In the genomic region with DNA sequence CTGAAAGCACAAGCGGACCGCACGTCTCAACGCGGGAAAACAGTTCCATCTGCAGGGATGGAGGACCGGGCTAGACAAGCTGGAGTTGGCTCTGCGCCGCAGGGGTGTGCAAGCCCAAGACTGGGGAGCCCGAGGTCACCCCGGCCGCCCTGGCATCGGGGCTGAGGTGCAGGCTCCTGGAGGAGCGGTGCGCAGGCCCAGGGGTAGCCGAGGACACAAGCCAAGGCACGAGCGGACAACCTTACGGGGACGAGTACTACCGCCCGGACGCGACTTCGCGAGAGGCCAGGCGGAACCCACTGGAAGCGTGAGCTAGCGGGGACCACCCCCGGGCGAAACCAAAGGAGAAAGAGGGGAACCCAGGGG, we compare ENCODE assay signal across 8 cellular contexts. TPM values are rescaled to one million over a fixed set of nuclear protein-coding genes. Genes with fewer than 3 reads are reported as not detected.
A peak's percentile ranks its signal among the peaks of the same experiment; 100 is the strongest.
DNase-seq lines count a peak whose midpoint lies in the region; ATAC-seq and TF ChIP-seq lines count a peak whose summit lies in the region.
"Not testable (repeated sequence)": the region's sequence is repeated elsewhere in the genome, so short reads cannot be mapped to it uniquely, and the experiment has no call there.

No MANE protein-coding gene starts in this region.

- H3K27me3 Mint-ChIP-seq in CD4-positive, alpha-beta memory T cell; activated naive CD4-positive, alpha-beta T cell treated with anti-CD3 and anti-CD28 coated beads, Interleukin-2, amount 50 U/mL, for 24 hours: not testable (repeated sequence)

- H3K9me3 Mint-ChIP-seq in CD4-positive, alpha-beta memory T cell; activated naive CD4-positive, alpha-beta T cell treated with anti-CD3 and anti-CD28 coated beads, Interleukin-2, amount 50 U/mL, for 24 hours: not testable (repeated sequence)

- peak overlapping the region; percentile 82 for H3K4me2 ChIP-seq in PC-9

- ATAC-seq in GM19455 (IDR thresholded peaks at IDR 0.05; ENCODE audit: unreplicated experiment) = peak; percentile 62
- peak; percentile 48 for ATAC-seq in HG03159 (IDR thresholded peaks at IDR 0.05; ENCODE audit: unreplicated experiment)

- peaks cover 13% of the 10 kb centered on the region for H4K20me1 ChIP-seq in PC-9 (ENCODE audit: insufficient read depth)

- H3F3A ChIP-seq in PC-9 (ENCODE audit: insufficient read depth, low read depth) = not testable (repeated sequence)

- H3K27ac Mint-ChIP-seq in CD4-positive, alpha-beta memory T cell = peak overlapping the region; percentile 60 to 96 (median 94)
- H3K27ac Mint-ChIP-seq in activated naive CD4-positive, alpha-beta T cell treated with anti-CD3 and anti-CD28 coated beads, Interleukin-2, amount 50 U/mL, for 24 hours = peak overlapping the region; percentile 85

- not testable (repeated sequence) for DNase-seq in CD4-positive, alpha-beta memory T cell
- peak in 1 of 2 experiments; percentile 42 for DNase-seq in PC-9
- DNase-seq in fibroblast of pulmonary artery (ENCODE audit: low read depth) = peak; percentile 14
- peak in 2 of 3 experiments; percentile 7 to 16 for DNase-seq in stimulated activated CD4-positive, alpha-beta T cell treated with anti-CD3 and anti-CD28 coated beads, TNF-alpha, amount 100 ng/mL, for 24 hours (ENCODE audit: low read depth in 3 of 3)

- POLR2A ChIA-PET in CD4-positive, alpha-beta memory T cell (lab: Charles Lee; ENCODE audit: partially characterized antibody) = interaction anchor here (0.8 to 1.7 kb wide), 5 partner anchors 62 to 300 kb away, joined by 3 to 7 read pairs (median 3); a partner anchor contains a TSS
- POLR2A ChIA-PET in PC-9 (lab: Charles Lee; ENCODE audit: unreplicated experiment) = interaction anchor here (0.7 kb wide), 1 partner anchor 95 kb away, joined by 8 read pairs; no protein-coding TSS in a partner anchor

- peaks cover 37% of the 10 kb centered on the region for H3K79me2 ChIP-seq in PC-9 (ENCODE audit: low read depth)

- BruUV-seq in PC-9 (replicated peaks; lab: Mats Ljungman, UMichigan) = TSS peak; percentile 31

- H3K36me3 ChIP-seq in CD4-positive, alpha-beta memory T cell (ENCODE audit: insufficient read depth, low read length); PC-9 (ENCODE audit: low read depth): not testable (repeated sequence)
- peaks cover 21% of the 10 kb centered on the region for H3K36me3 ChIP-seq in mesodermal cell (ENCODE audit: control insufficient read depth, insufficient read depth, low read length)

- 1% methylated on average over 15 to 19 of the region's 30 CpGs for WGBS in mesodermal cell (ENCODE audit: insufficient coverage in 2 of 2), 2 experiments

- H2AFZ ChIP-seq in PC-9 = peak overlapping the region; percentile 77

- not testable (repeated sequence) for H3K9me3 ChIP-seq in CD4-positive, alpha-beta memory T cell (ENCODE audit: control insufficient read depth in 1 of 2, low read length in 2 of 2); PC-9 (ENCODE audit: insufficient read depth, low read depth); mesodermal cell (ENCODE audit: control insufficient read depth, low read length)

- CTCF ChIA-PET in CD4-positive, alpha-beta memory T cell (lab: Charles Lee; ENCODE audit: partially characterized antibody) = not testable (repeated sequence)
- CTCF ChIA-PET in PC-9 (lab: Charles Lee) = interaction anchor here (0.7 kb wide), 1 partner anchor 63 kb away, joined by 6 read pairs; no protein-coding TSS in a partner anchor

- peaks cover 11% of the 10 kb centered on the region for H3K4me1 ChIP-seq in CD4-positive, alpha-beta memory T cell (ENCODE audit: insufficient read depth, low read length)
- not testable (repeated sequence) for H3K4me1 ChIP-seq in PC-9 (replicated peaks; ENCODE audit: insufficient read depth); mesodermal cell (ENCODE audit: control insufficient read depth, insufficient read depth, low read length, poor library complexity, severe bottlenecking)

- H3K36me3 Mint-ChIP-seq in CD4-positive, alpha-beta memory T cell; activated naive CD4-positive, alpha-beta T cell treated with anti-CD3 and anti-CD28 coated beads, Interleukin-2, amount 50 U/mL, for 24 hours: not testable (repeated sequence)

- intact Hi-C loops in CD4-positive, alpha-beta memory T cell (cut with micrococcal nuclease) = loop anchor here (2.0 kb wide), 2 partner anchors 239 to 299 kb away; a partner anchor contains a TSS
- intact Hi-C loops in PC-9 (cut with micrococcal nuclease; ENCODE audit: unreplicated experiment) = loop anchor here (2.0 to 10.0 kb wide), 2 partner anchors 71 to 237 kb away; a partner anchor contains a TSS

- not testable (repeated sequence) for H3K27me3 ChIP-seq in CD4-positive, alpha-beta memory T cell (ENCODE audit: insufficient read depth, low read length); PC-9 (ENCODE audit: insufficient read depth, low read depth)

- peak overlapping the region; percentile 77 for H3K27ac ChIP-seq in CD4-positive, alpha-beta memory T cell (ENCODE audit: low read depth, low read length)
- H3K27ac ChIP-seq in PC-9 (peak overlapping the region; percentile 22; the same call in 1 of the 2 replicates), mesodermal cell (ENCODE audit: low read depth, low read length, severe bottlenecking) (peak overlapping the region; percentile 20)

- not testable (repeated sequence) for H3K9me2 ChIP-seq in PC-9 (ENCODE audit: insufficient read depth)

- H3K4me3 ChIP-seq in CD4-positive, alpha-beta memory T cell (ENCODE audit: low read length in 2 of 2) = peak overlapping the region; percentile 74 to 81
- H3K4me3 ChIP-seq in PC-9 = peak overlapping the region; percentile 72
- peak overlapping the region; percentile 77 for H3K4me3 ChIP-seq in fibroblast of pulmonary artery (replicated peaks; ENCODE audit: low read depth, low read length)
- H3K4me3 ChIP-seq in mesodermal cell (ENCODE audit: extremely low read depth, insufficient read depth, low read length, poor library complexity, severe bottlenecking) = peak overlapping the region; percentile 65

- peak overlapping the region; percentile 91 to 96 (median 93) for H3K4me3 Mint-ChIP-seq in CD4-positive, alpha-beta memory T cell
- H3K4me3 Mint-ChIP-seq in activated naive CD4-positive, alpha-beta T cell treated with anti-CD3 and anti-CD28 coated beads, Interleukin-2, amount 50 U/mL, for 24 hours = peak overlapping the region; percentile 94

- peaks cover 9 to 25% (median 14%) of the 10 kb centered on the region in 4 donors for H3K4me1 Mint-ChIP-seq in CD4-positive, alpha-beta memory T cell
- peaks cover 15% of the 10 kb centered on the region for H3K4me1 Mint-ChIP-seq in activated naive CD4-positive, alpha-beta T cell treated with anti-CD3 and anti-CD28 coated beads, Interleukin-2, amount 50 U/mL, for 24 hours

- not testable (repeated sequence) for TF ChIP-seq CTCF in PC-9 (conservative IDR thresholded peaks at IDR 0.05); fibroblast of pulmonary artery (IDR thresholded peaks at IDR 0.05; ENCODE audit: low read length, missing control alignments)

RNA-seq across cellular contexts. Expression of a gene that starts 8.5 kb away (rescaled TPM):
- total RNA-seq in CD4-positive, alpha-beta memory T cell = 1 to 10 TPM in 1 of 2 experiments, not detected in 1; 1.2 TPM
- 1 to 10 TPM in 1 of 2 donors, not detected in 1; 1.1 TPM for polyA plus RNA-seq in CD4-positive, alpha-beta memory T cell
- total RNA-seq in PC-9 (2021) = 1.7 and 2.1 TPM in 2 replicates
- polyA plus RNA-seq in mesodermal cell (2013, experiment 1 of 2) = 10.0 TPM
- polyA plus RNA-seq in mesodermal cell (2013, experiment 2 of 2) = 7.3 TPM

RNA-seq across cellular contexts. Expression of a gene that starts 53.7 kb away (rescaled TPM):
- total RNA-seq in CD4-positive, alpha-beta memory T cell = 1 to 10 TPM; 1.3 to 3.1 TPM
- not detected for polyA plus RNA-seq in CD4-positive, alpha-beta memory T cell
- total RNA-seq in PC-9 (2021) = 0.58 and 2.2 TPM in 2 replicates
- polyA plus RNA-seq in mesodermal cell (2013, experiment 1 of 2) = 9.7 TPM
- 6.7 TPM for polyA plus RNA-seq in mesodermal cell (2013, experiment 2 of 2)

Comparison
In these comparisons a context has a peak if more than half of its experiments do, and no peak if none do; other contexts are left out.
1. H3K27ac ChIP-seq: peak in every context shown above with its lines; median percentile 77 in CD4-positive, alpha-beta memory T cell; 22 in PC-9; 20 in mesodermal cell.